In genomic region chr12:109581856-109582255, GRCh38 we compare ENCODE assay signal across 17 cellular contexts. TPM values are rescaled to one million over a fixed set of nuclear protein-coding genes. Genes with fewer than 3 reads are reported as not detected.
DNase-seq lines count a peak whose midpoint lies in the region; ATAC-seq, FAIRE-seq and TF ChIP-seq lines count a peak whose summit lies in the region.
"Had no signal": no experiment of that assay in that cellular context is flagged by ENCODE, and none has a peak within 500 bp of the region (broad histone marks: within the 10 kb centered on the region; RNA-seq: fewer than 3 reads in every experiment).

No MANE protein-coding gene starts in this region.

- H3K27ac ChIP-seq in liver (ENCODE audit: low read depth in 1 of 2, low read length in 2 of 2) (peak overlapping the region; percentile 75 to 77), HepG2 (ENCODE audit: extremely low read length, insufficient read depth, low read length) (no peak overlapping the region), mammary epithelial cell (ENCODE audit: insufficient read depth, low read depth, low read length) (peak overlapping the region; percentile 81), kidney (ENCODE audit: low read depth in 2 of 2, low read length in 2 of 2) (peak overlapping the region in 1 of 2 donors; percentile 1), uterus (no peak overlapping the region), A673 (ENCODE audit: low read depth, low read length, poor library complexity, severe bottlenecking) (no peak overlapping the region)
- H3K27ac ChIP-seq: tibial artery had no signal

- WGBS in liver = 84% methylated on average over 8 of the region's 8 CpGs
- 98% methylated on average over 8 of the region's 8 CpGs for WGBS in HepG2 (ENCODE audit: low lambda C conversion rate)
- WGBS in mammary epithelial cell (ENCODE audit: low coverage, missing lambda C conversion rate) = 2% methylated on average over 7 of the region's 8 CpGs

- H2AFZ ChIP-seq in HepG2 (ENCODE audit: low read length) (no peak overlapping the region), mammary epithelial cell (ENCODE audit: low read depth, low read length) (peak overlapping the region; percentile 38)

- DNase-seq in HepG2 (ENCODE audit: low spot score) = no peak
- DNase-seq in mammary epithelial cell = peak; percentile 96
- DNase-seq in kidney = peak; percentile 85
- DNase-seq in uterus = no peak
- DNase-seq in A673 (ENCODE audit: low spot score) = no peak
- no peak for DNase-seq in GM20000 (ENCODE audit: low spot score)
- DNase-seq: 8988T; activated naive CD4-positive, alpha-beta T cell; left colon; NCI-H1105 treated with DMSO at 0.1 percent for 48 hours; NCI-H524 treated with DMSO at 0.1 percent for 48 hours; SHP77 treated with DMSO at 0.1 percent for 48 hours; tibial artery had no signal

- intact Hi-C loops in HepG2 (cut with micrococcal nuclease; ENCODE audit: unreplicated experiment) = no loop called here
- intact Hi-C loops in mammary epithelial cell (cut with micrococcal nuclease) = loop anchor here (1.0 kb wide), 4 partner anchors 9 to 188 kb away; partner anchors contain the start of genes MMAB and MVK
- intact Hi-C loops in kidney (cut with DNase I) = no loop called here
- intact Hi-C loops in uterus (cut with DNase I; ENCODE audit: low total_unique reads) = no loop called here
- intact Hi-C loops in A673 (cut with micrococcal nuclease; ENCODE audit: unreplicated experiment) = no loop called here

- POLR2A ChIA-PET in HepG2 (lab: Yijun Ruan, JAX) = no interaction called here
- POLR2A ChIA-PET in A673 (lab: Charles Lee; ENCODE audit: low non-redundant PET) = no interaction called here

- FAIRE-seq in HepG2 (lab: Jason Lieb, UNC) = no peak
- no peak for FAIRE-seq in kidney (lab: Jason Lieb, UNC)
- FAIRE-seq: frontal cortex, TTC549 had no signal

- TF ChIP-seq POLR2A in HepG2 (IDR thresholded peaks at IDR 0.05; ENCODE audit: insufficient read depth in 1 of 2, low read depth in 2 of 2, low read length in 2 of 2) = no peak
- no peak for TF ChIP-seq POLR2A in uterus (IDR thresholded peaks at IDR 0.05)

- no peak for TF ChIP-seq CTCF in liver (IDR thresholded peaks at IDR 0.05; ENCODE audit: low read depth, low read length, missing input control)
- no peak for TF ChIP-seq CTCF in HepG2 (CRISPR knock-in tag; IDR thresholded peaks at IDR 0.05)
- TF ChIP-seq CTCF in mammary epithelial cell (conservative IDR thresholded peaks at IDR 0.05 in 1 of 2, IDR thresholded peaks at IDR 0.05 in 1 of 2; ENCODE audit: extremely low read depth in 1 of 2, insufficient read depth in 1 of 2, low read depth in 1 of 2, low read length in 2 of 2) = no peak
- no peak for TF ChIP-seq CTCF in kidney (IDR thresholded peaks at IDR 0.05; ENCODE audit: borderline replicate concordance, extremely low read depth, insufficient read depth)
- no peak for TF ChIP-seq CTCF in uterus (IDR thresholded peaks at IDR 0.05)
- TF ChIP-seq CTCF in A673 (conservative IDR thresholded peaks at IDR 0.05; ENCODE audit: low read depth, low read length) = no peak
- TF ChIP-seq CTCF in GM20000 (IDR thresholded peaks at IDR 0.05; ENCODE audit: extremely low read depth, missing control alignments) = no peak

- H4K20me1 ChIP-seq in HepG2 (ENCODE audit: insufficient read depth, low read length) (no peaks in the 10 kb centered on the region), mammary epithelial cell (ENCODE audit: insufficient read depth, low read length) (no peaks in the 10 kb centered on the region)

- in situ Hi-C loops in HepG2 (cut with HindIII; ENCODE audit: extremely low pct_ligation_motif_present, low pct_unique_long_range_greater_than_20kb) (no loop called here), mammary epithelial cell (cut with MboI; ENCODE audit: low sequenced_read_pairs in 2 of 2) (no loop called here)

- H3K9me3 ChIP-seq in liver (ENCODE audit: control insufficient read depth in 4 of 4, low read length in 3 of 4) = no peaks in the 10 kb centered on the region
- H3K9me3 ChIP-seq in HepG2 (ENCODE audit: low read length) = no peaks in the 10 kb centered on the region
- H3K9me3 ChIP-seq in mammary epithelial cell (replicated peaks; ENCODE audit: insufficient read depth, low read length) = no peaks in the 10 kb centered on the region
- H3K9me3 ChIP-seq in kidney (ENCODE audit: control insufficient read depth in 1 of 2, low read length in 2 of 2) = no peaks in the 10 kb centered on the region
- H3K9me3 ChIP-seq in uterus = no peaks in the 10 kb centered on the region
- no peaks in the 10 kb centered on the region for H3K9me3 ChIP-seq in A673 (ENCODE audit: low read depth, low read length, poor library complexity, severe bottlenecking)
- H3K9me3 ChIP-seq: tibial artery had no signal

- H3K4me3 ChIP-seq in liver (ENCODE audit: low read depth in 1 of 3, low read length in 3 of 3) (no peak overlapping the region), HepG2 (replicated peaks in 1 of 3; ENCODE audit: insufficient read depth in 1 of 3, low read depth in 2 of 3, low read length in 3 of 3) (no peak overlapping the region), mammary epithelial cell (replicated peaks in 1 of 3; ENCODE audit: insufficient read depth in 1 of 3, low read depth in 2 of 3, low read length in 3 of 3) (no peak overlapping the region), kidney (ENCODE audit: low read length in 2 of 2) (no peak overlapping the region), uterus (no peak overlapping the region), A673 (ENCODE audit: low read depth, low read length, poor library complexity, severe bottlenecking) (no peak overlapping the region)
- H3K4me3 ChIP-seq: tibial artery had no signal

- H3K79me2 ChIP-seq in HepG2 (ENCODE audit: insufficient read depth, low read length) = peaks cover 3% of the 10 kb centered on the region
- peaks cover 35% of the 10 kb centered on the region for H3K79me2 ChIP-seq in mammary epithelial cell (ENCODE audit: insufficient read depth, low read length)

- H3K4me1 ChIP-seq in liver (ENCODE audit: control insufficient read depth in 4 of 4, insufficient read depth in 4 of 4, low read length in 3 of 4) (peaks cover 28 to 52% (median 50%) of the 10 kb centered on the region in 4 donors), HepG2 (ENCODE audit: insufficient read depth, low read length) (peaks cover 46% of the 10 kb centered on the region), mammary epithelial cell (ENCODE audit: insufficient read depth, low read length) (peaks cover 22% of the 10 kb centered on the region), kidney (ENCODE audit: control insufficient read depth in 1 of 2, insufficient read depth in 1 of 2, low read depth in 1 of 2, low read length in 2 of 2) (peaks cover 22 to 23% of the 10 kb centered on the region in 2 donors), uterus (no peaks in the 10 kb centered on the region), A673 (ENCODE audit: insufficient read depth, low read length, poor library complexity, severe bottlenecking) (no peaks in the 10 kb centered on the region)
- H3K4me1 ChIP-seq: tibial artery had no signal

- ATAC-seq in HepG2 (no peak), HG03342 (IDR thresholded peaks at IDR 0.05; ENCODE audit: unreplicated experiment) (no peak)

- H3K27me3 ChIP-seq in liver (ENCODE audit: control insufficient read depth in 4 of 4, insufficient read depth in 4 of 4, low read length in 3 of 4) = no peaks in the 10 kb centered on the region
- no peaks in the 10 kb centered on the region for H3K27me3 ChIP-seq in HepG2 (ENCODE audit: control insufficient read depth in 1 of 2, insufficient read depth in 2 of 2, low read length in 2 of 2)
- no peaks in the 10 kb centered on the region for H3K27me3 ChIP-seq in mammary epithelial cell (ENCODE audit: insufficient read depth, low read length)
- no peaks in the 10 kb centered on the region for H3K27me3 ChIP-seq in uterus
- no peaks in the 10 kb centered on the region for H3K27me3 ChIP-seq in A673 (replicated peaks; ENCODE audit: insufficient read depth, low read depth, low read length, poor library complexity)
- H3K27me3 ChIP-seq: tibial artery had no signal

- no peak overlapping the region for H3K4me2 ChIP-seq in HepG2 (ENCODE audit: low read depth, low read length)
- peak overlapping the region; percentile 48 for H3K4me2 ChIP-seq in mammary epithelial cell (ENCODE audit: insufficient read depth, low read depth, low read length)

- CTCF ChIA-PET in HepG2 (lab: Yijun Ruan, JAX; ENCODE audit: low intra/inter-chr PET ratio, low total read pairs) = no interaction called here
- CTCF ChIA-PET in mammary epithelial cell (lab: Charles Lee; ENCODE audit: low non-redundant PET) = no interaction called here
- CTCF ChIA-PET in A673 (lab: Charles Lee) = no interaction called here

- peaks cover 3 to 35% (median 23%) of the 10 kb centered on the region in 4 donors for H3K36me3 ChIP-seq in liver (ENCODE audit: control insufficient read depth in 4 of 4, insufficient read depth in 3 of 4, low read depth in 1 of 4, low read length in 3 of 4)
- H3K36me3 ChIP-seq in HepG2 (replicated peaks in 1 of 2; ENCODE audit: control insufficient read depth in 1 of 2, insufficient read depth in 2 of 2, low read length in 2 of 2) = peaks cover 16 to 61% of the 10 kb centered on the region in 2 experiments
- H3K36me3 ChIP-seq in mammary epithelial cell (ENCODE audit: insufficient read depth, low read length) = peaks cover 32% of the 10 kb centered on the region
- H3K36me3 ChIP-seq in kidney (ENCODE audit: control insufficient read depth in 1 of 2, insufficient read depth in 2 of 2, low read length in 2 of 2) = peaks cover 9 to 29% of the 10 kb centered on the region in 2 donors
- H3K36me3 ChIP-seq in uterus = no peaks in the 10 kb centered on the region
- peaks cover 78% of the 10 kb centered on the region for H3K36me3 ChIP-seq in A673 (ENCODE audit: insufficient read depth, low read length, poor library complexity, severe bottlenecking)

- no peak overlapping the region for H3K9ac ChIP-seq in liver (ENCODE audit: low read depth in 1 of 2, low read length in 2 of 2)
- no peak overlapping the region for H3K9ac ChIP-seq in HepG2 (ENCODE audit: insufficient read depth, low read depth, low read length)
- H3K9ac ChIP-seq in mammary epithelial cell (ENCODE audit: insufficient read depth, low read length) = peak overlapping the region; percentile 25
- no peak overlapping the region for H3K9ac ChIP-seq in kidney (ENCODE audit: low read length in 2 of 2)

- dilution Hi-C loops in mammary epithelial cell (cut with HindIII; ENCODE audit: low sequenced_read_pairs) = no loop called here

- BruUV-seq in HepG2 (replicated peaks; lab: Mats Ljungman, UMichigan) (no TSS peak), mammary epithelial cell (replicated peaks; lab: Mats Ljungman, UMichigan) (no TSS peak), A673 (replicated peaks; lab: Mats Ljungman, UMichigan) (no TSS peak)

- no peak for TF ChIP-seq EP300 in HepG2 (IDR thresholded peaks at IDR 0.05; ENCODE audit: low read depth in 2 of 2, low read length in 2 of 2)
- TF ChIP-seq EP300 in HepG2 (CRISPR knock-in tag; IDR thresholded peaks at IDR 0.05; ENCODE audit: borderline replicate concordance) = no peak

- TF ChIP-seq RAD21 in liver (IDR thresholded peaks at IDR 0.05) (no peak), HepG2 (CRISPR knock-in tag; IDR thresholded peaks at IDR 0.05) (no peak)

RNA-seq across cellular contexts. Expression of gene MVK, which starts 8.3 kb away (rescaled TPM):
- 10 to 100 TPM; 34.9 to 50.3 TPM for total RNA-seq in liver
- polyA plus RNA-seq in liver = 10 to 100 TPM; 39.0 to 43.8 TPM
- total RNA-seq in HepG2 (2016; rRNA removed; fragmentation: Illumina TruSeq; extraction: Trizol) = 47.1 and 66.9 TPM in 2 replicates
- total RNA-seq in HepG2 (2016; cell fraction: cytosol; rRNA removed; fragmentation: Illumina TruSeq; extraction: Trizol; ENCODE audit: low read depth) = 15.1 and 17.9 TPM in 2 replicates
- total RNA-seq in HepG2 (2016; cell fraction: insoluble cytoplasmic fraction; rRNA removed; fragmentation: Illumina TruSeq; extraction: Trizol) = 40.9 and 70.6 TPM in 2 replicates
- 34.1 and 39.6 TPM in 2 replicates for total RNA-seq in HepG2 (2016; cell fraction: membrane; rRNA removed; fragmentation: Illumina TruSeq; extraction: Trizol)
- 38.8 and 47.2 TPM in 2 replicates for total RNA-seq in HepG2 (2016; cell fraction: nucleus; rRNA removed; fragmentation: Illumina TruSeq; extraction: Trizol)
- polyA plus RNA-seq in HepG2 (2011; rRNA removed) = 11.6 and 22.5 TPM in 2 replicates
- polyA plus RNA-seq in HepG2 (2011; cell fraction: cytosol; rRNA removed) = 12.4 and 13.5 TPM in 2 replicates
- polyA plus RNA-seq in HepG2 (2011; cell fraction: nucleus; rRNA removed) = 32.0 and 47.6 TPM in 2 replicates
- polyA plus RNA-seq in HepG2 (2012) = 19.2 and 28.6 TPM in 2 replicates
- polyA plus RNA-seq in HepG2 (2016; cell fraction: cytosol; fragmentation: Illumina TruSeq; extraction: Trizol; ENCODE audit: low read depth) = 16.3 and 19.9 TPM in 2 replicates
- polyA plus RNA-seq in HepG2 (2016; cell fraction: insoluble cytoplasmic fraction; fragmentation: Illumina TruSeq; extraction: Trizol; ENCODE audit: low read depth) = 42.0 and 50.4 TPM in 2 replicates
- 26.9 and 30.0 TPM in 2 replicates for polyA plus RNA-seq in HepG2 (2016; cell fraction: membrane; fragmentation: Illumina TruSeq; extraction: Trizol; ENCODE audit: low read depth)
- polyA plus RNA-seq in HepG2 (2016; cell fraction: nucleus; fragmentation: Illumina TruSeq; extraction: Trizol; ENCODE audit: insufficient read depth, low read depth) = 78.2 and 82.6 TPM in 2 replicates
- polyA minus RNA-seq in HepG2 (2011; rRNA and poly(A)+ RNA removed; ENCODE audit: low replicate concordance) = 19.6 and 22.9 TPM in 2 replicates
- polyA minus RNA-seq in HepG2 (2011; cell fraction: cytosol; rRNA and poly(A)+ RNA removed) = 6.1 and 8.0 TPM in 2 replicates
- 12.2 and 21.1 TPM in 2 replicates for polyA minus RNA-seq in HepG2 (2011; cell fraction: nucleus; rRNA and poly(A)+ RNA removed)
- 10 to 100 TPM; 26.8 to 51.5 TPM for total RNA-seq in mammary epithelial cell
- 43.1 TPM for polyA plus RNA-seq in mammary epithelial cell
- polyA minus RNA-seq in mammary epithelial cell = 42.0 TPM
- total RNA-seq in kidney = 40.0 TPM
- 48.1 TPM for polyA plus RNA-seq in kidney (ENCODE audit: insufficient read depth, low read depth, low replicate concordance)
- 10 to 100 TPM in 2 of 4 donors, 1 to 10 TPM in 1, under 1 TPM in 1; 0.26 to 17.1 (median 11.4) TPM for total RNA-seq in uterus
- 45.4 and 56.0 TPM in 2 replicates for total RNA-seq in A673 (2021)

RNA-seq across cellular contexts. Expression of gene MMAB, which starts 8.6 kb away (rescaled TPM):
- total RNA-seq in liver (10 to 100 TPM; 47.1 to 63.5 TPM), HepG2 (2016; rRNA removed; fragmentation: Illumina TruSeq; extraction: Trizol) (77.3 and 112 TPM in 2 replicates), mammary epithelial cell (10 to 100 TPM; 27.5 to 67.8 TPM), kidney (42.9 TPM), uterus (100 to 1,000 TPM in 1 of 4 donors, 10 to 100 TPM in 3; 15.0 to 234 (median 21.5) TPM), A673 (2021) (97.6 and 104 TPM in 2 replicates)
- polyA plus RNA-seq in liver (100 to 1,000 TPM in 1 of 2 donors, 10 to 100 TPM in 1; 90.6 to 101 TPM), HepG2 (2011; rRNA removed) (26.1 and 33.2 TPM in 2 replicates), mammary epithelial cell (51.6 TPM), kidney (ENCODE audit: insufficient read depth, low read depth, low replicate concordance) (96.3 TPM)
- total RNA-seq in HepG2 (2016; cell fraction: cytosol; rRNA removed; fragmentation: Illumina TruSeq; extraction: Trizol; ENCODE audit: low read depth) = 32.4 and 42.7 TPM in 2 replicates
- 80.5 and 108 TPM in 2 replicates for total RNA-seq in HepG2 (2016; cell fraction: insoluble cytoplasmic fraction; rRNA removed; fragmentation: Illumina TruSeq; extraction: Trizol)
- 59.5 and 67.4 TPM in 2 replicates for total RNA-seq in HepG2 (2016; cell fraction: membrane; rRNA removed; fragmentation: Illumina TruSeq; extraction: Trizol)
- 37.8 and 41.0 TPM in 2 replicates for total RNA-seq in HepG2 (2016; cell fraction: nucleus; rRNA removed; fragmentation: Illumina TruSeq; extraction: Trizol)
- polyA plus RNA-seq in HepG2 (2011; cell fraction: cytosol; rRNA removed) = 29.9 and 32.2 TPM in 2 replicates
- 34.9 and 43.2 TPM in 2 replicates for polyA plus RNA-seq in HepG2 (2011; cell fraction: nucleus; rRNA removed)
- 39.1 and 40.4 TPM in 2 replicates for polyA plus RNA-seq in HepG2 (2012)
- 36.6 and 44.0 TPM in 2 replicates for polyA plus RNA-seq in HepG2 (2016; cell fraction: cytosol; fragmentation: Illumina TruSeq; extraction: Trizol; ENCODE audit: low read depth)
- polyA plus RNA-seq in HepG2 (2016; cell fraction: insoluble cytoplasmic fraction; fragmentation: Illumina TruSeq; extraction: Trizol; ENCODE audit: low read depth) = 98.7 and 99.8 TPM in 2 replicates
- 39.9 and 52.5 TPM in 2 replicates for polyA plus RNA-seq in HepG2 (2016; cell fraction: membrane; fragmentation: Illumina TruSeq; extraction: Trizol; ENCODE audit: low read depth)
- polyA plus RNA-seq in HepG2 (2016; cell fraction: nucleus; fragmentation: Illumina TruSeq; extraction: Trizol; ENCODE audit: insufficient read depth, low read depth) = 58.2 and 63.9 TPM in 2 replicates
- 37.1 and 53.3 TPM in 2 replicates for polyA minus RNA-seq in HepG2 (2011; rRNA and poly(A)+ RNA removed; ENCODE audit: low replicate concordance)
- polyA minus RNA-seq in HepG2 (2011; cell fraction: cytosol; rRNA and poly(A)+ RNA removed) = 11.8 and 16.2 TPM in 2 replicates
- polyA minus RNA-seq in HepG2 (2011; cell fraction: nucleus; rRNA and poly(A)+ RNA removed) = 21.0 and 29.1 TPM in 2 replicates
- 40.1 TPM for polyA minus RNA-seq in mammary epithelial cell

Comparison
In these comparisons a context has a peak if more than half of its experiments do, and no peak if none do; other contexts are left out.
1. H3K27ac ChIP-seq: peak in liver (2 of 2) and mammary epithelial cell (single experiment); none in HepG2 (single experiment), uterus (0 of 2) and A673 (single experiment).
2. DNase-seq: peak in mammary epithelial cell (single experiment) and kidney (single experiment); none in HepG2 (single experiment), uterus (0 of 2), A673 (single experiment) and GM20000 (single experiment).